Comparison of ENCODE assay signal across 1 cellular context in genomic region chr7:45893996-45894664, GRCh38.
A peak's percentile ranks its signal among the peaks of the same experiment; 100 is the strongest.
TF ChIP-seq lines count a peak whose summit lies in the region.

No MANE protein-coding gene starts in this region.

TF ChIP-seq in HepG2, 621 proteins besides CTCF, POLR2A, EP300 and RAD21 (continued from another document and continues in another):
- TF ChIP-seq CBX1 (IDR thresholded peaks at IDR 0.05; ENCODE audit: low read depth) (no peak), SMAD3 (CRISPR knock-in tag; IDR thresholded peaks at IDR 0.05) (peak; percentile 29; the same call in 1 of the 2 replicates), KMT2A (CRISPR knock-in tag; IDR thresholded peaks at IDR 0.05) (0 out of 2 replicates have a peak, but pooled peaks have one; percentile 11), ZNF878 (CRISPR knock-in tag; IDR thresholded peaks at IDR 0.05) (peak; percentile 68), ZNF205 (CRISPR knock-in tag; IDR thresholded peaks at IDR 0.05) (no peak), ZNF446 (CRISPR knock-in tag; IDR thresholded peaks at IDR 0.05) (no peak), RERE (CRISPR knock-in tag; IDR thresholded peaks at IDR 0.05; ENCODE audit: low read depth) (no peak), ZNF605 (CRISPR knock-in tag; IDR thresholded peaks at IDR 0.05) (peak; percentile 96), KLF13 (CRISPR knock-in tag; IDR thresholded peaks at IDR 0.05) (no peak), ZSCAN31 (CRISPR knock-in tag; IDR thresholded peaks at IDR 0.05; ENCODE audit: low read depth) (peak; percentile 21; the same call in 1 of the 2 replicates), ARID4A (CRISPR knock-in tag; IDR thresholded peaks at IDR 0.05; ENCODE audit: borderline replicate concordance) (no peak; the same call in 1 of the 2 replicates), ZNF543 (CRISPR knock-in tag; IDR thresholded peaks at IDR 0.05) (no peak; the same call in 1 of the 2 replicates), ZNF557 (CRISPR knock-in tag; IDR thresholded peaks at IDR 0.05) (no peak), ZFP82 (CRISPR knock-in tag; IDR thresholded peaks at IDR 0.05; ENCODE audit: borderline replicate concordance) (no peak), ZBTB1 (CRISPR knock-in tag; IDR thresholded peaks at IDR 0.05; ENCODE audit: borderline replicate concordance) (no peak; the same call in 1 of the 2 replicates), ZNF143 (CRISPR knock-in tag; IDR thresholded peaks at IDR 0.05) (no peak), GMEB1 (CRISPR knock-in tag; IDR thresholded peaks at IDR 0.05; ENCODE audit: borderline replicate concordance) (peak; percentile 2; the same call in 1 of the 2 replicates), ZMAT3 (CRISPR knock-in tag; conservative IDR thresholded peaks at IDR 0.05) (peak; percentile 81; the same call in 1 of the 2 replicates), ZSCAN20 (CRISPR knock-in tag; IDR thresholded peaks at IDR 0.05; ENCODE audit: borderline replicate concordance) (no peak), U2AF2 (IDR thresholded peaks at IDR 0.05; ENCODE audit: low read depth, low read length) (no peak), TP53 (CRISPR knock-in tag; conservative IDR thresholded peaks at IDR 0.05) (no peak), ARID5B (CRISPR knock-in tag; IDR thresholded peaks at IDR 0.05) (no peak; the same call in 1 of the 2 replicates), HES4 (CRISPR knock-in tag; IDR thresholded peaks at IDR 0.05; ENCODE audit: borderline replicate concordance) (no peak), NCOA5 (CRISPR knock-in tag; IDR thresholded peaks at IDR 0.05) (peak; percentile 94; the same call in 1 of the 2 replicates), ARNT2 (CRISPR knock-in tag; IDR thresholded peaks at IDR 0.05; ENCODE audit: low read depth) (0 out of 2 replicates have a peak, but pooled peaks have one; percentile 71), TEAD2 (CRISPR knock-in tag; IDR thresholded peaks at IDR 0.05) (no peak), IRF9 (CRISPR knock-in tag; IDR thresholded peaks at IDR 0.05; ENCODE audit: borderline replicate concordance) (peak; percentile 45; the same call in 1 of the 2 replicates), NR2C2 (CRISPR knock-in tag; IDR thresholded peaks at IDR 0.05; ENCODE audit: borderline replicate concordance) (no peak; the same call in 1 of the 2 replicates), ZNF121 (CRISPR knock-in tag; IDR thresholded peaks at IDR 0.05) (no peak; the same call in 1 of the 2 replicates), ZNF451 (CRISPR knock-in tag; IDR thresholded peaks at IDR 0.05) (no peak), ESRRA (CRISPR knock-in tag; IDR thresholded peaks at IDR 0.05; ENCODE audit: low read depth) (peak; percentile 7; the same call in 1 of the 2 replicates), ZNF629 (CRISPR knock-in tag; conservative IDR thresholded peaks at IDR 0.05) (no peak; the same call in 1 of the 2 replicates), ZBTB33 (CRISPR knock-in tag; IDR thresholded peaks at IDR 0.05) (peak; percentile 15; the same call in 1 of the 2 replicates), BRD4 (CRISPR knock-in tag; IDR thresholded peaks at IDR 0.05) (no peak), HMG20B (CRISPR knock-in tag; conservative IDR thresholded peaks at IDR 0.05) (no peak), DNMT1 (CRISPR knock-in tag; IDR thresholded peaks at IDR 0.05) (0 out of 2 replicates have a peak, but pooled peaks have one; percentile 40), ZNF891 (CRISPR knock-in tag; IDR thresholded peaks at IDR 0.05) (peak; percentile 63; the same call in 1 of the 2 replicates), GRHL1 (CRISPR knock-in tag; conservative IDR thresholded peaks at IDR 0.05) (no peak)
